ENCODE assay signal across 8 cellular contexts in genomic region chr19:4376245-4376990, GRCh38. TPM values are rescaled to one million over a fixed set of nuclear protein-coding genes. Genes with fewer than 3 reads are reported as not detected.
DNase-seq lines count a peak whose midpoint lies in the region; ATAC-seq and TF ChIP-seq lines count a peak whose summit lies in the region.

No MANE protein-coding gene starts in this region.

- no peaks in the 10 kb centered on the region for H3K9me2 ChIP-seq in PC-3 (replicated peaks; ENCODE audit: low read length)

- peaks cover 60% of the 10 kb centered on the region for H3K79me2 ChIP-seq in PC-3 (ENCODE audit: low read length)

- H3K9me3 ChIP-seq in PC-3 (ENCODE audit: low read length) (no peaks in the 10 kb centered on the region), skeletal muscle satellite cell (replicated peaks; ENCODE audit: low read length) (no peaks in the 10 kb centered on the region)

- H3K4me3 ChIP-seq in PC-3 (ENCODE audit: low read length): peak overlapping the region; percentile 44; the same call in 1 of the 2 replicates
- H3K4me3 ChIP-seq in skeletal muscle satellite cell (ENCODE audit: low read length): no peak overlapping the region

- POLR2A ChIA-PET in PC-3 (lab: Charles Lee; ENCODE audit: unreplicated experiment): interaction anchor here (0.5 kb wide), 1 partner anchor 80 kb away, joined by 4 read pairs; no protein-coding TSS in a partner anchor

- no TSS peak for BruUV-seq in PC-3 (replicated peaks; lab: Mats Ljungman, UMichigan)

- ATAC-seq in PC-3: no peak

- no peaks in the 10 kb centered on the region for H3K27me3 ChIP-seq in PC-3 (ENCODE audit: low read length)
- no peaks in the 10 kb centered on the region for H3K27me3 ChIP-seq in skeletal muscle satellite cell (ENCODE audit: control insufficient read depth, insufficient read depth, low read length)

- no peaks in the 10 kb centered on the region for H4K20me1 ChIP-seq in PC-3 (ENCODE audit: low read length)

- H3K36me3 ChIP-seq in PC-3 (ENCODE audit: low read depth, low read length) (no peaks in the 10 kb centered on the region), skeletal muscle satellite cell (ENCODE audit: insufficient read depth, low read length) (peaks cover 10% of the 10 kb centered on the region)

- H3K4me1 ChIP-seq in PC-3 (ENCODE audit: insufficient read depth, low read length) (peaks cover 73% of the 10 kb centered on the region), skeletal muscle satellite cell (ENCODE audit: control insufficient read depth, insufficient read depth, low read length) (peaks cover 90% of the 10 kb centered on the region)

- peak overlapping the region; percentile 88 for H3K9ac ChIP-seq in PC-3 (ENCODE audit: low read length)
- H3K9ac ChIP-seq in skeletal muscle satellite cell (ENCODE audit: low read depth, low read length): peak overlapping the region; percentile 16

- peak; percentile 45 for DNase-seq in PC-3
- DNase-seq in epithelial cell of prostate (ENCODE audit: low read depth, low spot score): no peak
- no peak for DNase-seq in NCI-H226
- no peak for DNase-seq in GM13976 (ENCODE audit: low spot score)
- no peak for DNase-seq in SKM-1 (lab: John Stamatoyannopoulos, UW; ENCODE audit: unreplicated experiment)
- DNase-seq in middle frontal gyrus (ENCODE audit: extremely low spot score, low spot score): no peak

- TF ChIP-seq POLR2A in GM18951 (IDR thresholded peaks at IDR 0.05; ENCODE audit: extremely low read depth, insufficient read depth, insufficient read length): peak; percentile 29

- intact Hi-C loops in PC-3 (cut with micrococcal nuclease): no loop called here

- H3K4me2 ChIP-seq in PC-3 (ENCODE audit: low read length): peak overlapping the region; percentile 85
- H3K4me2 ChIP-seq in skeletal muscle satellite cell (ENCODE audit: low read length): peak overlapping the region; percentile 77

- H3K27ac ChIP-seq in PC-3 (ENCODE audit: low read length) (peak overlapping the region; percentile 99), epithelial cell of prostate (peak overlapping the region; percentile 96)

- H2AFZ ChIP-seq in PC-3 (ENCODE audit: low read length): no peak overlapping the region

- TF ChIP-seq CTCF in PC-3 (conservative IDR thresholded peaks at IDR 0.05; ENCODE audit: low read depth, low read length) (no peak), GM13976 (IDR thresholded peaks at IDR 0.05; ENCODE audit: borderline replicate concordance, control extremely low read depth, extremely low read depth, insufficient read depth, missing control alignments) (no peak)

- in situ Hi-C loops in GM18951 (cut with MboI; ENCODE audit: low sequenced_read_pairs, unreplicated experiment) (no loop called here), GM13976 (cut with MboI; ENCODE audit: low sequenced_read_pairs, unreplicated experiment) (no loop called here)

- peaks cover 7% of the 10 kb centered on the region for H3F3A ChIP-seq in PC-3 (ENCODE audit: low read length, unreplicated experiment)

- CTCF ChIA-PET in PC-3 (lab: Charles Lee): interaction anchor here (0.5 to 2.2 kb wide), 5 partner anchors 24 to 277 kb away, joined by 5 to 16 read pairs (median 5); partner anchors contain the start of genes CHAF1A and SH3GL1

RNA-seq across cellular contexts. Expression of gene SH3GL1, which starts 23.9 kb away (rescaled TPM):
- total RNA-seq in PC-3 (2014; rRNA removed): 59.8 and 71.1 TPM in 2 replicates
- 91.8 and 122 TPM in 2 replicates for total RNA-seq in skeletal muscle satellite cell (2012; rRNA removed)

RNA-seq across cellular contexts. Expression of gene CHAF1A, which starts 26.0 kb away (rescaled TPM):
- 48.9 and 59.8 TPM in 2 replicates for total RNA-seq in PC-3 (2014; rRNA removed)
- total RNA-seq in skeletal muscle satellite cell (2012; rRNA removed): 9.8 and 17.2 TPM in 2 replicates

RNA-seq across cellular contexts. Expression of gene MPND, which starts 33.1 kb away (rescaled TPM):
- total RNA-seq in PC-3 (2014; rRNA removed): 5.6 and 10.9 TPM in 2 replicates
- 3.7 and 4.8 TPM in 2 replicates for total RNA-seq in skeletal muscle satellite cell (2012; rRNA removed)

RNA-seq across cellular contexts. Expression of gene STAP2, which starts 37.8 kb away (rescaled TPM):
- total RNA-seq in PC-3 (2014; rRNA removed): 71.1 and 72.6 TPM in 2 replicates
- total RNA-seq in skeletal muscle satellite cell (2012; rRNA removed): 2.0 and 2.5 TPM in 2 replicates
